In the genomic region with DNA sequence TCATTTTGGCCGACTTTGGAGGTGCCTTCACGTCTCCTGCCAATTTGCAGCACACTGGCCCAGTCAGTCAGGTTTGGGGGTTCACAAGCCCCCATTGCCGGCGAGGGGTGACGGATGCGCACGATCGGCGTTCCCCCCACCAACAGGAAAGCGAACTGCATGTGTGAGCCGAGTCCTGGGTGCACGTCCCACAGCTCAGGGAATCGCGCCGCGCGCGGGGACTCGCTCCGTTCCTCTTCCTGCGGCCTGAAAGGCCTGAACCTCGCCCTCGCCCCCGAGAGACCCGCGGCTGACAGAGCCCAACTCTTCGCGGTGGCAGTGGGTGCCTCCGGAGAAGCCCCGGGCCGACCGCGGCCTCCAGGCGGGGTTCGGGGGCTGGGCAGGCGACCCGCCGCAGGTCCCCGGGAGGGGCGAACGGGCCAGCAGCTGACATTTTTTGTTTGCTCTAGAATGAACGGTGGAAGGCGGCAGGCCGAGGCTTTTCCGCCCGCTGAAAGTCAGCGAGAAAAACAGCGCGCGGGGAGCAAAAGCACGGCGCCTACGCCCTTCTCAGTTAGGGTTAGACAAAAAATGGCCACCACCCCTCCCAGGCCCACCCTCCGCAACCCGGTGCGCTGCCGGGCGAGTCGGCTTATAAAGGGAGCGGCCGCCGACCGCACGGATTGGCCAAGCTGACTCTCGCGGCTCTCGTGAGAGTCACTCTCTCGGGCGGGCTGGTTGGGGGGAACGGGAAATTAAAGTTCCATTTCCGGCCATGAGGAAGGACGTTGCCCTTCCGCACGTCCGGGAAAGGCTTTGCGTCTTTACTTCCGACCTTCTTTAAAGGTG, we compare ENCODE assay signal across 1 cellular context.
TF ChIP-seq lines count a peak whose summit lies in the region.

A gene (minus strand): TSS at position 608 of the 828 bp plus-strand sequence.

TF ChIP-seq in HepG2, 621 proteins besides CTCF, POLR2A, EP300 and RAD21 (continued from another document and continues in another):
- TF ChIP-seq, protein P1, sequence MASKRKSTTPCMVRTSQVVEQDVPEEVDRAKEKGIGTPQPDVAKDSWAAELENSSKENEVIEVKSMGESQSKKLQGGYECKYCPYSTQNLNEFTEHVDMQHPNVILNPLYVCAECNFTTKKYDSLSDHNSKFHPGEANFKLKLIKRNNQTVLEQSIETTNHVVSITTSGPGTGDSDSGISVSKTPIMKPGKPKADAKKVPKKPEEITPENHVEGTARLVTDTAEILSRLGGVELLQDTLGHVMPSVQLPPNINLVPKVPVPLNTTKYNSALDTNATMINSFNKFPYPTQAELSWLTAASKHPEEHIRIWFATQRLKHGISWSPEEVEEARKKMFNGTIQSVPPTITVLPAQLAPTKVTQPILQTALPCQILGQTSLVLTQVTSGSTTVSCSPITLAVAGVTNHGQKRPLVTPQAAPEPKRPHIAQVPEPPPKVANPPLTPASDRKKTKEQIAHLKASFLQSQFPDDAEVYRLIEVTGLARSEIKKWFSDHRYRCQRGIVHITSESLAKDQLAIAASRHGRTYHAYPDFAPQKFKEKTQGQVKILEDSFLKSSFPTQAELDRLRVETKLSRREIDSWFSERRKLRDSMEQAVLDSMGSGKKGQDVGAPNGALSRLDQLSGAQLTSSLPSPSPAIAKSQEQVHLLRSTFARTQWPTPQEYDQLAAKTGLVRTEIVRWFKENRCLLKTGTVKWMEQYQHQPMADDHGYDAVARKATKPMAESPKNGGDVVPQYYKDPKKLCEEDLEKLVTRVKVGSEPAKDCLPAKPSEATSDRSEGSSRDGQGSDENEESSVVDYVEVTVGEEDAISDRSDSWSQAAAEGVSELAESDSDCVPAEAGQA (IDR thresholded peaks at IDR 0.05; ENCODE audit: low read depth), result 0 out of 2 replicates have a peak, but pooled peaks have one; percentile 24
- TF ChIP-seq, protein P1 (CRISPR knock-in tag; IDR thresholded peaks at IDR 0.05; ENCODE audit: borderline replicate concordance), result no peak
- TF ChIP-seq, protein P2, sequence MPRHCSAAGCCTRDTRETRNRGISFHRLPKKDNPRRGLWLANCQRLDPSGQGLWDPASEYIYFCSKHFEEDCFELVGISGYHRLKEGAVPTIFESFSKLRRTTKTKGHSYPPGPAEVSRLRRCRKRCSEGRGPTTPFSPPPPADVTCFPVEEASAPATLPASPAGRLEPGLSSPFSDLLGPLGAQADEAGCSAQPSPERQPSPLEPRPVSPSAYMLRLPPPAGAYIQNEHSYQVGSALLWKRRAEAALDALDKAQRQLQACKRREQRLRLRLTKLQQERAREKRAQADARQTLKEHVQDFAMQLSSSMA (CRISPR knock-in tag; IDR thresholded peaks at IDR 0.05), result peak; percentile 99
- TF ChIP-seq, protein P3, sequence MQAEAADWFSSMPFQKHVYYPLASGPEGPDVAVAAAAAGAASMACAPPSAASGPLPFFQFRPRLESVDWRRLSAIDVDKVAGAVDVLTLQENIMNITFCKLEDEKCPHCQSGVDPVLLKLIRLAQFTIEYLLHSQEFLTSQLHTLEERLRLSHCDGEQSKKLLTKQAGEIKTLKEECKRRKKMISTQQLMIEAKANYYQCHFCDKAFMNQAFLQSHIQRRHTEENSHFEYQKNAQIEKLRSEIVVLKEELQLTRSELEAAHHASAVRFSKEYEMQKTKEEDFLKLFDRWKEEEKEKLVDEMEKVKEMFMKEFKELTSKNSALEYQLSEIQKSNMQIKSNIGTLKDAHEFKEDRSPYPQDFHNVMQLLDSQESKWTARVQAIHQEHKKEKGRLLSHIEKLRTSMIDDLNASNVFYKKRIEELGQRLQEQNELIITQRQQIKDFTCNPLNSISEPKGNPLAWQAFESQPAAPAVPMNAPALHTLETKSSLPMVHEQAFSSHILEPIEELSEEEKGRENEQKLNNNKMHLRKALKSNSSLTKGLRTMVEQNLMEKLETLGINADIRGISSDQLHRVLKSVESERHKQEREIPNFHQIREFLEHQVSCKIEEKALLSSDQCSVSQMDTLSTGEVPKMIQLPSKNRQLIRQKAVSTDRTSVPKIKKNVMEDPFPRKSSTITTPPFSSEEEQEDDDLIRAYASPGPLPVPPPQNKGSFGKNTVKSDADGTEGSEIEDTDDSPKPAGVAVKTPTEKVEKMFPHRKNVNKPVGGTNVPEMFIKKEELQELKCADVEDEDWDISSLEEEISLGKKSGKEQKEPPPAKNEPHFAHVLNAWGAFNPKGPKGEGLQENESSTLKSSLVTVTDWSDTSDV (CRISPR knock-in tag; IDR thresholded peaks at IDR 0.05), result 0 out of 2 replicates have a peak, but pooled peaks have one; percentile 60
- TF ChIP-seq SRSF1 (optimal IDR thresholded peaks at IDR 0.05; ENCODE audit: low read depth, low read length) (peak; percentile 38), U2AF1 (optimal IDR thresholded peaks at IDR 0.05; ENCODE audit: low read depth, low read length) (peak; percentile 84), MTA1 (CRISPR knock-in tag; IDR thresholded peaks at IDR 0.05; ENCODE audit: borderline replicate concordance) (peak; percentile 55; the same call in 1 of the 2 replicates), JARID2 (CRISPR knock-in tag; IDR thresholded peaks at IDR 0.05; ENCODE audit: insufficient replicate concordance) (no peak), HNF4A (CRISPR knock-in tag; IDR thresholded peaks at IDR 0.05) (no peak), YY1 (IDR thresholded peaks at IDR 0.05; ENCODE audit: insufficient read depth, insufficient replicate concordance, low read depth, low read length) (peak; percentile 82), ZNF850 (CRISPR knock-in tag; conservative IDR thresholded peaks at IDR 0.05) (0 out of 2 replicates have a peak, but pooled peaks have one; percentile 40), MED8 (CRISPR knock-in tag; IDR thresholded peaks at IDR 0.05; ENCODE audit: insufficient replicate concordance) (no peak), MIXL1 (CRISPR knock-in tag; IDR thresholded peaks at IDR 0.05) (peak; percentile 73; the same call in 1 of the 2 replicates), SALL1 (CRISPR knock-in tag; IDR thresholded peaks at IDR 0.05) (peak; percentile 44; the same call in 1 of the 2 replicates), NFYC (CRISPR knock-in tag; IDR thresholded peaks at IDR 0.05) (peak; percentile 75), SAP130 (CRISPR knock-in tag; IDR thresholded peaks at IDR 0.05; ENCODE audit: low read depth) (peak; percentile 6; the same call in 1 of the 2 replicates), ZNF713 (CRISPR knock-in tag; IDR thresholded peaks at IDR 0.05) (0 out of 2 replicates have a peak, but pooled peaks have one; percentile 15), NONO (IDR thresholded peaks at IDR 0.05) (no peak), NONO (CRISPR knock-in tag; conservative IDR thresholded peaks at IDR 0.05) (peak; percentile 42; the same call in 1 of the 2 replicates), LCORL (IDR thresholded peaks at IDR 0.05) (no peak), LCORL (CRISPR knock-in tag; IDR thresholded peaks at IDR 0.05) (peak; percentile 46; the same call in 1 of the 2 replicates), ZNF432 (CRISPR knock-in tag; IDR thresholded peaks at IDR 0.05; ENCODE audit: borderline replicate concordance) (no peak), ZNF563 (CRISPR knock-in tag; IDR thresholded peaks at IDR 0.05) (peak; percentile 59; the same call in 1 of the 2 replicates), KDM2A (CRISPR knock-in tag; IDR thresholded peaks at IDR 0.05; ENCODE audit: borderline replicate concordance, low read depth) (peak; percentile 39; the same call in 1 of the 2 replicates), NFKB2 (CRISPR knock-in tag; IDR thresholded peaks at IDR 0.05; ENCODE audit: borderline replicate concordance) (peak; percentile 41; the same call in 1 of the 2 replicates), ZNF30 (CRISPR knock-in tag; IDR thresholded peaks at IDR 0.05) (0 out of 2 replicates have a peak, but pooled peaks have one; percentile 40), SYNCRIP (IDR thresholded peaks at IDR 0.05; ENCODE audit: insufficient read depth, low read depth, low read length) (no peak), ZNF598 (CRISPR knock-in tag; IDR thresholded peaks at IDR 0.05; ENCODE audit: borderline replicate concordance) (0 out of 2 replicates have a peak, but pooled peaks have one; percentile 47), KLF12 (CRISPR knock-in tag; IDR thresholded peaks at IDR 0.05; ENCODE audit: borderline replicate concordance) (peak; percentile 31; the same call in 1 of the 2 replicates), ZFY (CRISPR knock-in tag; IDR thresholded peaks at IDR 0.05) (peak; percentile 81), SP4 (CRISPR knock-in tag; IDR thresholded peaks at IDR 0.05) (no peak)
- TF ChIP-seq, protein P4, sequence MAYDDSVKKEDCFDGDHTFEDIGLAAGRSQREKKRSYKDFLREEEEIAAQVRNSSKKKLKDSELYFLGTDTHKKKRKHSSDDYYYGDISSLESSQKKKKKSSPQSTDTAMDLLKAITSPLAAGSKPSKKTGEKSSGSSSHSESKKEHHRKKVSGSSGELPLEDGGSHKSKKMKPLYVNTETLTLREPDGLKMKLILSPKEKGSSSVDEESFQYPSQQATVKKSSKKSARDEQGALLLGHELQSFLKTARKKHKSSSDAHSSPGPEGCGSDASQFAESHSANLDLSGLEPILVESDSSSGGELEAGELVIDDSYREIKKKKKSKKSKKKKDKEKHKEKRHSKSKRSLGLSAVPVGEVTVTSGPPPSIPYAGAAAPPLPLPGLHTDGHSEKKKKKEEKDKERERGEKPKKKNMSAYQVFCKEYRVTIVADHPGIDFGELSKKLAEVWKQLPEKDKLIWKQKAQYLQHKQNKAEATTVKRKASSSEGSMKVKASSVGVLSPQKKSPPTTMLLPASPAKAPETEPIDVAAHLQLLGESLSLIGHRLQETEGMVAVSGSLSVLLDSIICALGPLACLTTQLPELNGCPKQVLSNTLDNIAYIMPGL (CRISPR knock-in tag; IDR thresholded peaks at IDR 0.05; ENCODE audit: borderline replicate concordance in 1 of 2, low read depth in 1 of 2), result peak; percentile 32 to 75; a peak in 2 of 4 replicates
- TF ChIP-seq, protein P5, sequence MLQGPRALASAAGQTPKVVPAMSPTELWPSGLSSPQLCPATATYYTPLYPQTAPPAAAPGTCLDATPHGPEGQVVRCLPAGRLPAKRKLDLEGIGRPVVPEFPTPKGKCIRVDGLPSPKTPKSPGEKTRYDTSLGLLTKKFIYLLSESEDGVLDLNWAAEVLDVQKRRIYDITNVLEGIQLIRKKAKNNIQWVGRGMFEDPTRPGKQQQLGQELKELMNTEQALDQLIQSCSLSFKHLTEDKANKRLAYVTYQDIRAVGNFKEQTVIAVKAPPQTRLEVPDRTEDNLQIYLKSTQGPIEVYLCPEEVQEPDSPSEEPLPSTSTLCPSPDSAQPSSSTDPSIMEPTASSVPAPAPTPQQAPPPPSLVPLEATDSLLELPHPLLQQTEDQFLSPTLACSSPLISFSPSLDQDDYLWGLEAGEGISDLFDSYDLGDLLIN (CRISPR knock-in tag; IDR thresholded peaks at IDR 0.05; ENCODE audit: borderline replicate concordance), result 0 out of 2 replicates have a peak, but pooled peaks have one; percentile 30
- TF ChIP-seq, protein P6, sequence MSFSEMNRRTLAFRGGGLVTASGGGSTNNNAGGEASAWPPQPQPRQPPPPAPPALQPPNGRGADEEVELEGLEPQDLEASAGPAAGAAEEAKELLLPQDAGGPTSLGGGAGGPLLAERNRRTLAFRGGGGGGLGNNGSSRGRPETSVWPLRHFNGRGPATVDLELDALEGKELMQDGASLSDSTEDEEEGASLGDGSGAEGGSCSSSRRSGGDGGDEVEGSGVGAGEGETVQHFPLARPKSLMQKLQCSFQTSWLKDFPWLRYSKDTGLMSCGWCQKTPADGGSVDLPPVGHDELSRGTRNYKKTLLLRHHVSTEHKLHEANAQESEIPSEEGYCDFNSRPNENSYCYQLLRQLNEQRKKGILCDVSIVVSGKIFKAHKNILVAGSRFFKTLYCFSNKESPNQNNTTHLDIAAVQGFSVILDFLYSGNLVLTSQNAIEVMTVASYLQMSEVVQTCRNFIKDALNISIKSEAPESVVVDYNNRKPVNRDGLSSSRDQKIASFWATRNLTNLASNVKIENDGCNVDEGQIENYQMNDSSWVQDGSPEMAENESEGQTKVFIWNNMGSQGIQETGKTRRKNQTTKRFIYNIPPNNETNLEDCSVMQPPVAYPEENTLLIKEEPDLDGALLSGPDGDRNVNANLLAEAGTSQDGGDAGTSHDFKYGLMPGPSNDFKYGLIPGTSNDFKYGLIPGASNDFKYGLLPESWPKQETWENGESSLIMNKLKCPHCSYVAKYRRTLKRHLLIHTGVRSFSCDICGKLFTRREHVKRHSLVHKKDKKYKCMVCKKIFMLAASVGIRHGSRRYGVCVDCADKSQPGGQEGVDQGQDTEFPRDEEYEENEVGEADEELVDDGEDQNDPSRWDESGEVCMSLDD (CRISPR knock-in tag; IDR thresholded peaks at IDR 0.05; ENCODE audit: borderline replicate concordance), result 0 out of 2 replicates have a peak, but pooled peaks have one; percentile 27
- TF ChIP-seq, protein P7, sequence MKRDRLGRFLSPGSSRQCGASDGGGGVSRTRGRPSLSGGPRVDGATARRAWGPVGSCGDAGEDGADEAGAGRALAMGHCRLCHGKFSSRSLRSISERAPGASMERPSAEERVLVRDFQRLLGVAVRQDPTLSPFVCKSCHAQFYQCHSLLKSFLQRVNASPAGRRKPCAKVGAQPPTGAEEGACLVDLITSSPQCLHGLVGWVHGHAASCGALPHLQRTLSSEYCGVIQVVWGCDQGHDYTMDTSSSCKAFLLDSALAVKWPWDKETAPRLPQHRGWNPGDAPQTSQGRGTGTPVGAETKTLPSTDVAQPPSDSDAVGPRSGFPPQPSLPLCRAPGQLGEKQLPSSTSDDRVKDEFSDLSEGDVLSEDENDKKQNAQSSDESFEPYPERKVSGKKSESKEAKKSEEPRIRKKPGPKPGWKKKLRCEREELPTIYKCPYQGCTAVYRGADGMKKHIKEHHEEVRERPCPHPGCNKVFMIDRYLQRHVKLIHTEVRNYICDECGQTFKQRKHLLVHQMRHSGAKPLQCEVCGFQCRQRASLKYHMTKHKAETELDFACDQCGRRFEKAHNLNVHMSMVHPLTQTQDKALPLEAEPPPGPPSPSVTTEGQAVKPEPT (CRISPR knock-in tag; IDR thresholded peaks at IDR 0.05; ENCODE audit: low read depth), result 0 out of 2 replicates have a peak, but pooled peaks have one; percentile 88
- TF ChIP-seq, protein P8, sequence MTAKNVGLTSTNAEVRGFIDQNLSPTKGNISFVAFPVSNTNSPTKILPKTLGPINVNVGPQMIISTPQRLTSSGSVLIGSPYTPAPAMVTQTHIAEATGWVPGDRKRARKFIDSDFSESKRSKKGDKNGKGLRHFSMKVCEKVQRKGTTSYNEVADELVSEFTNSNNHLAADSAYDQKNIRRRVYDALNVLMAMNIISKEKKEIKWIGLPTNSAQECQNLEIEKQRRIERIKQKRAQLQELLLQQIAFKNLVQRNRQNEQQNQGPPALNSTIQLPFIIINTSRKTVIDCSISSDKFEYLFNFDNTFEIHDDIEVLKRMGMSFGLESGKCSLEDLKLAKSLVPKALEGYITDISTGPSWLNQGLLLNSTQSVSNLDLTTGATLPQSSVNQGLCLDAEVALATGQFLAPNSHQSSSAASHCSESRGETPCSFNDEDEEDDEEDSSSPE (CRISPR knock-in tag; IDR thresholded peaks at IDR 0.05), result peak; percentile 52; the same call in 1 of the 2 replicates
